ENCODE assay signal across 2 cellular contexts in genomic region chr1:32991819-32992488, GRCh38.
TF ChIP-seq lines count a peak whose summit lies in the region.

No MANE protein-coding gene starts in this region.

TF ChIP-seq in SK-N-SH, 30 proteins besides CTCF, POLR2A, EP300 and RAD21 (continued from another document):
- no peak for TF ChIP-seq ZBTB33 (IDR thresholded peaks at IDR 0.05; ENCODE audit: borderline replicate concordance, low read depth)
- no peak for TF ChIP-seq SIN3A (IDR thresholded peaks at IDR 0.05; ENCODE audit: borderline replicate concordance, low read depth, low read length)
- no peak for TF ChIP-seq IRF3 (IDR thresholded peaks at IDR 0.05; ENCODE audit: low read depth, low read length)
- TF ChIP-seq USF1 (IDR thresholded peaks at IDR 0.05; ENCODE audit: borderline replicate concordance, low read depth), result no peak
- TF ChIP-seq FOSL2 (IDR thresholded peaks at IDR 0.05; ENCODE audit: borderline replicate concordance, low read depth), result no peak
- no peak for TF ChIP-seq FOXM1 (IDR thresholded peaks at IDR 0.05; ENCODE audit: low read depth)
- TF ChIP-seq FOXJ3 (CRISPR knock-in tag; IDR thresholded peaks at IDR 0.05), result no peak
- TF ChIP-seq TEAD4 (IDR thresholded peaks at IDR 0.05; ENCODE audit: borderline replicate concordance, insufficient read depth), result no peak
- no peak for TF ChIP-seq CHD2 (IDR thresholded peaks at IDR 0.05; ENCODE audit: low read length, partially characterized antibody)
- no peak for TF ChIP-seq REST (IDR thresholded peaks at IDR 0.05; ENCODE audit: low read depth, low read length)
- TF ChIP-seq NFIC (IDR thresholded peaks at IDR 0.05; ENCODE audit: borderline replicate concordance), result no peak
- no peak for TF ChIP-seq GABPA (IDR thresholded peaks at IDR 0.05; ENCODE audit: low read depth)

TF ChIP-seq in SK-N-SH treated with all-trans-retinoic acid at 6 μM for 48 hours, 23 proteins besides CTCF, POLR2A, EP300 and RAD21 (continued from another document):
- TF ChIP-seq TSHZ2 (CRISPR knock-in tag; IDR thresholded peaks at IDR 0.05) (no peak), ZC3H10 (CRISPR knock-in tag; IDR thresholded peaks at IDR 0.05) (no peak), ZNF565 (CRISPR knock-in tag; conservative IDR thresholded peaks at IDR 0.05; ENCODE audit: low read depth) (no peak), CREB5 (CRISPR knock-in tag; IDR thresholded peaks at IDR 0.05; ENCODE audit: low read depth) (no peak), SNAI2 (CRISPR knock-in tag; IDR thresholded peaks at IDR 0.05) (no peak), OSR1 (CRISPR knock-in tag; IDR thresholded peaks at IDR 0.05) (no peak)
